1 cellular context compared by ENCODE assay signal in genomic region chr14:93042968-93043940, GRCh38.
TF ChIP-seq lines count a peak whose summit lies in the region.

No MANE protein-coding gene starts in this region.

TF ChIP-seq in HCT116, 20 proteins besides CTCF, POLR2A, EP300 and RAD21 (continued from another document):
- peak; percentile 66; the same call in 1 of the 2 replicates for TF ChIP-seq MAX (IDR thresholded peaks at IDR 0.05)
- TF ChIP-seq POLR2AphosphoS5 (IDR thresholded peaks at IDR 0.05; ENCODE audit: low read depth, low read length), result peak; percentile 70
